In the genomic region with DNA sequence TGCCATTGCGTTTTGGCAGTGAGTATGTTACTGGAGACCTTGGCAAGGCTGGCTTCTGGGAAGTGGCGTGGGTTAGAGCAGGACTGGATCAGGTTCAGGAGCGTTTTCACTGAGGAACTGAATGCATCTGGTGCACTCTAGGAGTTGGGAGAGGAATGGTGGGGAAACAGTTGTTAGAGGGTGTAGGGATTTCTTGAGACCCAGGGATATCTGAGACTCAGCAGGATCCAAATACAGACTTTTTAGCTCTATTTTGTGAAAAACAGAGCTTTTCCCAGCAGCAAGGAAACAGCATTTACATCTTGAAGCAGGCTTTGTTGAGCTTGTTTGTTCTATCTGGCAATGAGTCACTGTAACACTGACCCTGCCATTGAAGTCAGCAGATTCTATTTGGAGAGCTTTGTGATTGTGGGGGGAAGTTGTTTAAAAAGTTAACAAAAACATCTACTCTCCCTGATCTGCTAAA, we compare ENCODE assay signal across 11 cellular contexts. TPM values are rescaled to one million over a fixed set of nuclear protein-coding genes. Genes with fewer than 3 reads are reported as not detected.
DNase-seq lines count a peak whose midpoint lies in the region; ATAC-seq, FAIRE-seq and TF ChIP-seq lines count a peak whose summit lies in the region.
"Had no signal": no experiment of that assay in that cellular context is flagged by ENCODE, and none has a peak within 500 bp of the region (broad histone marks: within the 10 kb centered on the region; RNA-seq: fewer than 3 reads in every experiment).

No MANE protein-coding gene starts in this region.

- H3K9me3 Mint-ChIP-seq in natural killer cell: no peaks in the 10 kb centered on the region

- no peak for TF ChIP-seq CTCF in natural killer cell (IDR thresholded peaks at IDR 0.05)

- no peaks in the 10 kb centered on the region for H3K36me3 Mint-ChIP-seq in natural killer cell

- H3K9ac ChIP-seq in HUES48 (ENCODE audit: low read depth, low read length): peak overlapping the region; percentile 10; the same call in 1 of the 2 replicates

- H3K27me3 ChIP-seq in HUES48 (ENCODE audit: control insufficient read depth, insufficient read depth, low read length): no peaks in the 10 kb centered on the region
- H3K27me3 ChIP-seq in small intestine (ENCODE audit: control insufficient read depth in 2 of 2, insufficient read depth in 2 of 2, low read length in 2 of 2): no peaks in the 10 kb centered on the region

- no peaks in the 10 kb centered on the region for H3K9me3 ChIP-seq in HUES48 (ENCODE audit: control insufficient read depth, insufficient read depth, low read length)
- H3K9me3 ChIP-seq in small intestine (ENCODE audit: control insufficient read depth, low read depth): no peaks in the 10 kb centered on the region

- peak overlapping the region; percentile 96 for H3K27ac ChIP-seq in HUES48 (ENCODE audit: low read depth, low read length)
- peak overlapping the region in 1 of 2 donors; percentile 50 for H3K27ac ChIP-seq in small intestine (ENCODE audit: low read depth in 1 of 2, low read length in 1 of 2)

- H3K4me3 ChIP-seq in HUES48 (ENCODE audit: low read depth, low read length): no peak overlapping the region
- H3K4me3 ChIP-seq in small intestine (ENCODE audit: low read depth in 1 of 2, low read length in 2 of 2): no peak overlapping the region

- H3K4me1 ChIP-seq in HUES48 (ENCODE audit: control insufficient read depth, insufficient read depth, low read length) (peaks cover 34% of the 10 kb centered on the region), small intestine (ENCODE audit: control insufficient read depth in 2 of 2, insufficient read depth in 1 of 2, low read depth in 1 of 2, low read length in 1 of 2) (peaks cover 2% of the 10 kb centered on the region in 2 donors)

- H3K27ac Mint-ChIP-seq in natural killer cell: no peak overlapping the region

- WGBS in small intestine, 3 donors: 8 to 22% (median 17%) methylated on average over 3 of the region's 3 CpGs

- H3K27me3 Mint-ChIP-seq in natural killer cell (ENCODE audit: low read depth in 2 of 2): peaks cover 15 to 45% of the 10 kb centered on the region in 2 donors

- H3K36me3 ChIP-seq in HUES48 (ENCODE audit: control insufficient read depth, insufficient read depth, low read length): no peaks in the 10 kb centered on the region
- no peaks in the 10 kb centered on the region for H3K36me3 ChIP-seq in small intestine (ENCODE audit: control insufficient read depth in 2 of 2, insufficient read depth in 2 of 2, low read length in 2 of 2)

- intact Hi-C loops in natural killer cell (cut with micrococcal nuclease): no loop called here

- no peak for ATAC-seq in natural killer cell
- ATAC-seq in activated CD4-positive, CD25-positive, alpha-beta regulatory T cell treated with anti-CD3 and anti-CD28 coated beads, Interleukin-2, amount 50 U/mL, for 24 hours: no peak

- H3K4me3 Mint-ChIP-seq in natural killer cell: no peak overlapping the region

- H3K4me1 Mint-ChIP-seq in natural killer cell: no peaks in the 10 kb centered on the region

- FAIRE-seq in small intestine (lab: Jason Lieb, UNC): no peak
- FAIRE-seq: RCC 7860 had no signal

- DNase-seq in cerebellum (ENCODE audit: low spot score) (peak; percentile 1), kidney tubule cell (ENCODE audit: low spot score) (peak; percentile 31), small intestine (peak; percentile 31), GM19240 (ENCODE audit: insufficient read length, low spot score) (no peak), natural killer cell (no peak)
- no peak for DNase-seq in stimulated activated CD4-positive, alpha-beta T cell treated with anti-CD3 and anti-CD28 coated beads, Interleukin-2, amount 100 ng/mL, for 24 hours
- DNase-seq: effector CD4-positive, alpha-beta T cell; GF-D8 had no signal

RNA-seq across cellular contexts. Expression of a gene that starts 56.9 kb away (rescaled TPM):
- total RNA-seq in cerebellum: 98.4 TPM
- 10 to 100 TPM in 2 of 3 donors, 1 to 10 TPM in 1; 10.0 to 15.7 (median 12.3) TPM for polyA plus RNA-seq in small intestine
- total RNA-seq in natural killer cell: 10 to 100 TPM; 42.4 to 46.8 (median 42.6) TPM

Comparison
In these comparisons a context has a peak if more than half of its experiments do, and no peak if none do; other contexts are left out.
1. DNase-seq: peak in cerebellum (single experiment), kidney tubule cell (single experiment) and small intestine (single experiment); none in GM19240 (single experiment), natural killer cell (single experiment) and stimulated activated CD4-positive, alpha-beta T cell treated with anti-CD3 and anti-CD28 coated beads, Interleukin-2, amount 100 ng/mL, for 24 hours (0 of 2).